Comparison of ENCODE assay signal across 17 cellular contexts in genomic region chr17:64544742-64545141, GRCh38. TPM values are rescaled to one million over a fixed set of nuclear protein-coding genes. Genes with fewer than 3 reads are reported as not detected.
DNase-seq lines count a peak whose midpoint lies in the region; ATAC-seq, FAIRE-seq and TF ChIP-seq lines count a peak whose summit lies in the region.
"Had no signal": no experiment of that assay in that cellular context is flagged by ENCODE, and none has a peak within 500 bp of the region (broad histone marks: within the 10 kb centered on the region; RNA-seq: fewer than 3 reads in every experiment).

No MANE protein-coding gene starts in this region.

- peaks cover 96% of the 10 kb centered on the region for H3F3A ChIP-seq in GM23248 (ENCODE audit: insufficient read depth)

- 0 out of 2 replicates have a peak overlapping the region, but pooled peaks have one; percentile 1 for H3K27ac ChIP-seq in GM23248
- no peak overlapping the region for H3K27ac ChIP-seq in astrocyte (ENCODE audit: low read depth, low read length)
- peak overlapping the region; percentile 3 for H3K27ac ChIP-seq in mesodermal cell (ENCODE audit: low read depth, low read length, severe bottlenecking)
- H3K27ac ChIP-seq: C4-2B, HL-60 had no signal

- H3K4me2 ChIP-seq in GM23248 (ENCODE audit: unreplicated experiment) (no peak overlapping the region), astrocyte (ENCODE audit: low read length) (no peak overlapping the region)

- H3K9me3 ChIP-seq in GM23248 (ENCODE audit: low read depth) (no peaks in the 10 kb centered on the region), astrocyte (ENCODE audit: insufficient read depth, low read depth, low read length) (no peaks in the 10 kb centered on the region), mesodermal cell (ENCODE audit: control insufficient read depth, low read length) (no peaks in the 10 kb centered on the region)
- H3K9me3 ChIP-seq: HAP-1 had no signal

- CTCF ChIA-PET in activated naive CD4-positive, alpha-beta T cell treated with anti-CD3 and anti-CD28 coated beads, Interleukin-2, amount 10 ng/mL, durations not matched to agents 7 days and 5 days (lab: Charles Lee) = interaction anchor here (0.8 kb wide), 1 partner anchor 192 kb away, joined by 3 read pairs; no protein-coding TSS in a partner anchor

- H3K27me3 Mint-ChIP-seq in astrocyte (ENCODE audit: low read depth, unreplicated experiment) = no peaks in the 10 kb centered on the region
- H3K27me3 Mint-ChIP-seq in activated naive CD4-positive, alpha-beta T cell treated with anti-CD3 and anti-CD28 coated beads, Interleukin-2, amount 10 ng/mL, durations not matched to agents 7 days and 5 days = no peaks in the 10 kb centered on the region
- H3K27me3 Mint-ChIP-seq: CD4-positive, alpha-beta memory T cell; IgD-negative memory B cell had no signal

- H3K4me1 Mint-ChIP-seq in astrocyte (ENCODE audit: low read depth, unreplicated experiment) = peaks cover 17% of the 10 kb centered on the region
- no peaks in the 10 kb centered on the region for H3K4me1 Mint-ChIP-seq in activated naive CD4-positive, alpha-beta T cell treated with anti-CD3 and anti-CD28 coated beads, Interleukin-2, amount 10 ng/mL, durations not matched to agents 7 days and 5 days
- H3K4me1 Mint-ChIP-seq: IgD-negative memory B cell had no signal

- H3K4me3 ChIP-seq in GM23248 (no peak overlapping the region), astrocyte (ENCODE audit: insufficient read depth, low read depth, low read length) (no peak overlapping the region), mesodermal cell (ENCODE audit: extremely low read depth, insufficient read depth, low read length, poor library complexity, severe bottlenecking) (no peak overlapping the region)
- H3K4me3 ChIP-seq: HAP-1 had no signal

- H3K79me2 ChIP-seq in GM23248 (ENCODE audit: insufficient read depth) = peaks cover 94% of the 10 kb centered on the region
- peaks cover 25% of the 10 kb centered on the region for H3K79me2 ChIP-seq in astrocyte (ENCODE audit: insufficient read depth, low read length)

- H3K4me1 ChIP-seq in GM23248 (ENCODE audit: insufficient read depth) (no peaks in the 10 kb centered on the region), astrocyte (ENCODE audit: insufficient read depth, low read length) (no peaks in the 10 kb centered on the region), mesodermal cell (ENCODE audit: control insufficient read depth, insufficient read depth, low read length, poor library complexity, severe bottlenecking) (no peaks in the 10 kb centered on the region)

- H3K9ac ChIP-seq in GM23248 (no peak overlapping the region), astrocyte (ENCODE audit: low read length) (no peak overlapping the region)

- peaks cover 10% of the 10 kb centered on the region for H3K36me3 Mint-ChIP-seq in astrocyte (ENCODE audit: low read depth, unreplicated experiment)
- peaks cover 10% of the 10 kb centered on the region for H3K36me3 Mint-ChIP-seq in activated naive CD4-positive, alpha-beta T cell treated with anti-CD3 and anti-CD28 coated beads, Interleukin-2, amount 10 ng/mL, durations not matched to agents 7 days and 5 days
- H3K36me3 Mint-ChIP-seq: IgD-negative memory B cell had no signal

- H4K20me1 ChIP-seq in GM23248 (ENCODE audit: insufficient read depth) (no peaks in the 10 kb centered on the region), astrocyte (ENCODE audit: insufficient read depth, low read length) (peaks cover 31% of the 10 kb centered on the region)

- H3K27me3 ChIP-seq in GM23248 (replicated peaks; ENCODE audit: insufficient read depth) (no peaks in the 10 kb centered on the region), astrocyte (ENCODE audit: insufficient read depth, low read length) (no peaks in the 10 kb centered on the region)

- H3K36me3 ChIP-seq in GM23248 (ENCODE audit: low read depth) = peaks cover 95% of the 10 kb centered on the region
- H3K36me3 ChIP-seq in astrocyte (ENCODE audit: insufficient read depth, low read length) = peaks cover 65% of the 10 kb centered on the region
- peaks cover 91% of the 10 kb centered on the region for H3K36me3 ChIP-seq in mesodermal cell (ENCODE audit: control insufficient read depth, insufficient read depth, low read length)

- H3K4me3 Mint-ChIP-seq in astrocyte (ENCODE audit: unreplicated experiment) = no peak overlapping the region
- no peak overlapping the region for H3K4me3 Mint-ChIP-seq in activated naive CD4-positive, alpha-beta T cell treated with anti-CD3 and anti-CD28 coated beads, Interleukin-2, amount 10 ng/mL, durations not matched to agents 7 days and 5 days
- H3K4me3 Mint-ChIP-seq: CD4-positive, alpha-beta memory T cell; IgD-negative memory B cell had no signal

- no peak for ATAC-seq in HG02623 (IDR thresholded peaks at IDR 0.05; ENCODE audit: unreplicated experiment)

- no peak overlapping the region for H2AFZ ChIP-seq in GM23248
- no peak overlapping the region for H2AFZ ChIP-seq in astrocyte (ENCODE audit: low read depth, low read length)

- WGBS in GM23248 (ENCODE audit: low coverage in 1 of 2, low lambda C conversion rate in 2 of 2, missing lambda C conversion rate in 2 of 2), 2 experiments = 97 to 98% methylated on average over 2 of the region's 2 CpGs
- no CpG with 5 or more reads among the region's 2 CpGs for WGBS in mesodermal cell (ENCODE audit: insufficient coverage in 2 of 2), 2 experiments

- DNase-seq in GM23248 (no peak), astrocyte (ENCODE audit: low read depth) (no peak)
- no peak for DNase-seq in activated naive CD4-positive, alpha-beta T cell treated with anti-CD3 and anti-CD28 coated beads, Interleukin-2, amount 10 ng/mL, durations not matched to agents 7 days and 5 days
- DNase-seq: AML-193; CD4-positive, alpha-beta memory T cell; DMS153; DMS79; GF-D8; Kasumi-1; KG1 had no signal

- no peak for FAIRE-seq in astrocyte (lab: Jason Lieb, UNC)
- FAIRE-seq: A204.1 had no signal

- no peaks in the 10 kb centered on the region for H3K9me3 Mint-ChIP-seq in astrocyte (ENCODE audit: unreplicated experiment)
- no peaks in the 10 kb centered on the region for H3K9me3 Mint-ChIP-seq in activated naive CD4-positive, alpha-beta T cell treated with anti-CD3 and anti-CD28 coated beads, Interleukin-2, amount 10 ng/mL, durations not matched to agents 7 days and 5 days
- H3K9me3 Mint-ChIP-seq: CD4-positive, alpha-beta memory T cell; IgD-negative memory B cell had no signal

- TF ChIP-seq CTCF in astrocyte (IDR thresholded peaks at IDR 0.05; ENCODE audit: insufficient read depth, low read depth, low read length) = no peak

- in situ Hi-C loops in GM23248 (cut with MboI) = no loop called here

- no peaks in the 10 kb centered on the region for H3K9me2 ChIP-seq in GM23248 (ENCODE audit: insufficient read depth)

- peak overlapping the region; percentile 66 for H3K27ac Mint-ChIP-seq in astrocyte (ENCODE audit: unreplicated experiment)
- no peak overlapping the region for H3K27ac Mint-ChIP-seq in activated naive CD4-positive, alpha-beta T cell treated with anti-CD3 and anti-CD28 coated beads, Interleukin-2, amount 10 ng/mL, durations not matched to agents 7 days and 5 days
- H3K27ac Mint-ChIP-seq: IgD-negative memory B cell had no signal

RNA-seq across cellular contexts. Expression of gene CEP95, which starts 38.0 kb away (rescaled TPM):
- total RNA-seq in GM23248 (2014; rRNA removed; shearing (Covaris generic)) = 13.2 and 16.8 TPM in 2 replicates
- 14.2 and 17.5 TPM in 2 replicates for polyA plus RNA-seq in GM23248 (2016; fragmentation: Nextera tagmentation; extraction: Ambion mirVana)
- 29.7 and 35.2 TPM in 2 replicates for total RNA-seq in astrocyte
- polyA plus RNA-seq in mesodermal cell (2013, experiment 1 of 2) = 42.0 TPM
- 54.5 TPM for polyA plus RNA-seq in mesodermal cell (2013, experiment 2 of 2)

RNA-seq across cellular contexts. Expression of gene DDX5, which starts 38.7 kb away (rescaled TPM):
- 241 and 303 TPM in 2 replicates for total RNA-seq in GM23248 (2014; rRNA removed; shearing (Covaris generic))
- polyA plus RNA-seq in GM23248 (2016; fragmentation: Nextera tagmentation; extraction: Ambion mirVana) = 595 and 643 TPM in 2 replicates
- total RNA-seq in astrocyte = 549 and 555 TPM in 2 replicates
- 516 TPM for polyA plus RNA-seq in mesodermal cell (2013, experiment 1 of 2)
- 561 TPM for polyA plus RNA-seq in mesodermal cell (2013, experiment 2 of 2)

RNA-seq across cellular contexts. Expression of gene POLG2, which starts 47.9 kb away (rescaled TPM):
- 3.4 and 3.7 TPM in 2 replicates for total RNA-seq in GM23248 (2014; rRNA removed; shearing (Covaris generic))
- 6.6 and 8.6 TPM in 2 replicates for polyA plus RNA-seq in GM23248 (2016; fragmentation: Nextera tagmentation; extraction: Ambion mirVana)
- total RNA-seq in astrocyte = 13.7 and 16.2 TPM in 2 replicates
- polyA plus RNA-seq in mesodermal cell (2013, experiment 1 of 2) = 15.3 TPM
- polyA plus RNA-seq in mesodermal cell (2013, experiment 2 of 2) = 17.5 TPM
